ENCODE assay signal across 14 cellular contexts in the genomic region with DNA sequence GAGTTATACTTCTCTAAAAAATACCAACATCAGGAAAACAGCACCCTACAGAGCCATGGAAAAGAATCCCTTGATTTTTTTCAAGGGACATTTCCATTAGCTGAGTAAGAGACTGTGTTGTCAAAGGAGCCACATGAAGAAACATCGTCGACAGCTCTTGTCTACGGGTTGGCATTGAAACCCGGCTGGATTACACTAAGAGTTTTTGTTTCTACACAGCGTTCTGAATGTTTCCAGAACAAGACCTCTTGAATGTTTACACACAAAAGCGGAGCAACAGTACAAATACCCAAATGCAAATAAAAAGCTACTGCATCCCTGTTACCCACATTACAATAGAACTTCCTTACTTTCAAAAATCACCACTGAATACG.
"Had no signal": no experiment of that assay in that cellular context is flagged by ENCODE, and none has a peak within 500 bp of the region (broad histone marks: within the 10 kb centered on the region; RNA-seq: fewer than 3 reads in every experiment).

No MANE protein-coding gene starts in this region.

- ATAC-seq: gastrocnemius medialis; heart left ventricle; left lung; stimulated activated naive CD8-positive, alpha-beta T cell treated with anti-CD3 and anti-CD28 coated beads, Interleukin-15, Interleukin-2, amounts not matched to agents 100 U/mL and 50 U/mL, for 24 hours had no signal

- H3K4me3 ChIP-seq: coronary artery, gastrocnemius medialis, heart left ventricle, left lung, right atrium auricular region, suprapubic skin had no signal

- DNase-seq: activated CD4-positive, alpha-beta T cell treated with anti-CD3 and anti-CD28 coated beads, Interleukin-2, amount 50 U/mL, for 4 hours; activated gamma-delta T cell treated with Interleukin-2 at 50 U/mL for 16 hours; gastrocnemius medialis; heart left ventricle; kidney; left lung; stimulated activated CD4-positive, alpha-beta T cell treated with anti-CD3 and anti-CD28 coated beads, Interleukin-2, amount 100 ng/mL, for 24 hours; stimulated activated naive CD8-positive, alpha-beta T cell treated with anti-CD3 and anti-CD28 coated beads, Interleukin-15, Interleukin-2, amounts not matched to agents 100 U/mL and 50 U/mL, for 24 hours; SW 1271; T-helper 2 cell; trophoblast cell had no signal

- H3K9me3 ChIP-seq: gastrocnemius medialis, heart left ventricle, left lung, right atrium auricular region, suprapubic skin had no signal

- H3K27me3 ChIP-seq: gastrocnemius medialis, heart left ventricle, left lung, right atrium auricular region, suprapubic skin had no signal

- H3K4me1 ChIP-seq: suprapubic skin had no signal

- H3K36me3 ChIP-seq: gastrocnemius medialis, heart left ventricle, left lung, right atrium auricular region, suprapubic skin had no signal

- H3K27ac ChIP-seq: coronary artery, heart left ventricle, left lung, right atrium auricular region, suprapubic skin had no signal
